1 cellular context compared by ENCODE assay signal in genomic region chr16:85423186-85423550, GRCh38.
TF ChIP-seq lines count a peak whose summit lies in the region.

No MANE protein-coding gene starts in this region.

TF ChIP-seq in HepG2, 621 proteins besides CTCF, POLR2A, EP300 and RAD21 (continued from another document):
- no peak for TF ChIP-seq ZBTB34 (CRISPR knock-in tag; IDR thresholded peaks at IDR 0.05)
- TF ChIP-seq NFRKB (IDR thresholded peaks at IDR 0.05) = no peak
- TF ChIP-seq, protein P1, sequence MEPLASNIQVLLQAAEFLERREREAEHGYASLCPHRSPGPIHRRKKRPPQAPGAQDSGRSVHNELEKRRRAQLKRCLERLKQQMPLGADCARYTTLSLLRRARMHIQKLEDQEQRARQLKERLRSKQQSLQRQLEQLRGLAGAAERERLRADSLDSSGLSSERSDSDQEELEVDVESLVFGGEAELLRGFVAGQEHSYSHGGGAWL (CRISPR knock-in tag; IDR thresholded peaks at IDR 0.05) = no peak
- TF ChIP-seq HIVEP1 (CRISPR knock-in tag; IDR thresholded peaks at IDR 0.05) = 0 out of 2 replicates have a peak, but pooled peaks have one; percentile 9
- TF ChIP-seq ISX (CRISPR knock-in tag; conservative IDR thresholded peaks at IDR 0.05) = no peak
- TF ChIP-seq NFE2 (CRISPR knock-in tag; IDR thresholded peaks at IDR 0.05) = no peak
- no peak for TF ChIP-seq ATF7-NPFF (CRISPR knock-in tag; IDR thresholded peaks at IDR 0.05; ENCODE audit: low read depth)
- 0 out of 2 replicates have a peak, but pooled peaks have one; percentile 1 for TF ChIP-seq ZNF775 (CRISPR knock-in tag; IDR thresholded peaks at IDR 0.05; ENCODE audit: borderline replicate concordance)
- TF ChIP-seq, protein P2, sequence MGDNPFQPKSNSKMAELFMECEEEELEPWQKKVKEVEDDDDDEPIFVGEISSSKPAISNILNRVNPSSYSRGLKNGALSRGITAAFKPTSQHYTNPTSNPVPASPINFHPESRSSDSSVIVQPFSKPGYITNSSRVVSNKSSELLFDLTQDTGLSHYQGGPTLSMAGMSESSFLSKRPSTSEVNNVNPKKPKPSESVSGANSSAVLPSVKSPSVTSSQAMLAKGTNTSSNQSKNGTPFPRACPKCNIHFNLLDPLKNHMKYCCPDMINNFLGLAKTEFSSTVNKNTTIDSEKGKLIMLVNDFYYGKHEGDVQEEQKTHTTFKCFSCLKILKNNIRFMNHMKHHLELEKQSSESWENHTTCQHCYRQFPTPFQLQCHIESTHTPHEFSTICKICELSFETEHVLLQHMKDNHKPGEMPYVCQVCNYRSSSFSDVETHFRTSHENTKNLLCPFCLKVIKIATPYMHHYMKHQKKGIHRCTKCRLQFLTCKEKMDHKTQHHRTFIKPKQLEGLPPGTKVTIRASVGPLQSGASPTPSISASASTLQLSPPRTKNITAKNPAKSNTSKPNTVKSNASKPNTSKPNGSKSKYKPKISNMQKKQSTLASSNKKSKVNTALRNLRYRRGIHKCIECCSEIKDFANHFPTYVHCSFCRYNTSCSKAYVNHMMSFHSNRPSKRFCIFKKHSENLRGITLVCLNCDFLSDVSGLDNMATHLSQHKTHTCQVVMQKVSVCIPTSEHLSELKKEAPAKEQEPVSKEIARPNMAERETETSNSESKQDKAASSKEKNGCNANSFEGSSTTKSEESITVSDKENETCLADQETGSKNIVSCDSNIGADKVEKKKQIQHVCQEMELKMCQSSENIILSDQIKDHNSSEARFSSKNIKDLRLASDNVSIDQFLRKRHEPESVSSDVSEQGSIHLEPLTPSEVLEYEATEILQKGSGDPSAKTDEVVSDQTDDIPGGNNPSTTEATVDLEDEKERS (CRISPR knock-in tag; IDR thresholded peaks at IDR 0.05) = peak; percentile 15; the same call in 1 of the 2 replicates
- TF ChIP-seq ZNF138 (CRISPR knock-in tag; IDR thresholded peaks at IDR 0.05; ENCODE audit: low read depth) = 0 out of 2 replicates have a peak, but pooled peaks have one; percentile 31
- no peak for TF ChIP-seq FOXA1 (IDR thresholded peaks at IDR 0.05)
- TF ChIP-seq FOXA1 (CRISPR knock-in tag; IDR thresholded peaks at IDR 0.05) = no peak
- no peak for TF ChIP-seq ZNF383 (CRISPR knock-in tag; IDR thresholded peaks at IDR 0.05; ENCODE audit: borderline replicate concordance)
